ENCODE assay signal across 19 cellular contexts in genomic region chr16:89168381-89169189, GRCh38. TPM values are rescaled to one million over a fixed set of nuclear protein-coding genes. Genes with fewer than 3 reads are reported as not detected.
DNase-seq lines count a peak whose midpoint lies in the region; ATAC-seq and TF ChIP-seq lines count a peak whose summit lies in the region.
"Had no signal": no experiment of that assay in that cellular context is flagged by ENCODE, and none has a peak within 500 bp of the region (broad histone marks: within the 10 kb centered on the region; RNA-seq: fewer than 3 reads in every experiment).

No MANE protein-coding gene starts in this region.

- intact Hi-C loops in OCI-LY7 (cut with micrococcal nuclease; ENCODE audit: unreplicated experiment) = loop anchor here (5.0 kb wide), 1 partner anchor 71 kb away; no protein-coding TSS in a partner anchor

- CTCF ChIA-PET in OCI-LY7 (lab: Charles Lee; ENCODE audit: unreplicated experiment) = interaction anchor here (0.6 kb wide), 2 partner anchors 232 to 311 kb away, joined by 3 read pairs; no protein-coding TSS in a partner anchor

- H3K9me2 ChIP-seq in OCI-LY7 (ENCODE audit: insufficient read depth, low read length) = no peaks in the 10 kb centered on the region

- no peak overlapping the region for H3K4me3 Mint-ChIP-seq in glutamatergic neuron (ENCODE audit: unreplicated experiment)
- no peak overlapping the region for H3K4me3 Mint-ChIP-seq in activated naive CD8-positive, alpha-beta T cell treated with anti-CD3 and anti-CD28 coated beads, Interleukin-2, amount 50 U/mL, for 24 hours
- H3K4me3 Mint-ChIP-seq: stimulated activated naive B cell treated with anti-CD40 and anti-IgM and Interleukin-4, amounts not matched to agents 10 μg/mL and 1 μg/mL and 100 μg/mL, for 72 hours had no signal

- H3K4me3 ChIP-seq in BE2C (ENCODE audit: low read depth, low read length) (no peak overlapping the region), OCI-LY7 (ENCODE audit: low read depth, low read length, poor library complexity, severe bottlenecking) (no peak overlapping the region)
- H3K4me3 ChIP-seq: lung, ovary, sigmoid colon, thyroid gland had no signal

- H3K27me3 Mint-ChIP-seq in glutamatergic neuron (ENCODE audit: unreplicated experiment) = peaks cover 4% of the 10 kb centered on the region
- peaks cover 2% of the 10 kb centered on the region for H3K27me3 Mint-ChIP-seq in activated naive CD8-positive, alpha-beta T cell treated with anti-CD3 and anti-CD28 coated beads, Interleukin-2, amount 50 U/mL, for 24 hours

- no peak overlapping the region for H3K27ac ChIP-seq in OCI-LY7 (ENCODE audit: low read depth, low read length, poor library complexity, severe bottlenecking)
- H3K27ac ChIP-seq: ovary, sigmoid colon, thyroid gland had no signal

- no peaks in the 10 kb centered on the region for H3K9me3 ChIP-seq in BE2C
- no peaks in the 10 kb centered on the region for H3K9me3 ChIP-seq in OCI-LY7 (ENCODE audit: low read length)
- H3K9me3 ChIP-seq: ovary, sigmoid colon, thyroid gland had no signal

- H3K4me1 Mint-ChIP-seq in glutamatergic neuron (ENCODE audit: low read depth, unreplicated experiment) = peaks cover 18% of the 10 kb centered on the region
- peaks cover 6% of the 10 kb centered on the region for H3K4me1 Mint-ChIP-seq in activated naive CD8-positive, alpha-beta T cell treated with anti-CD3 and anti-CD28 coated beads, Interleukin-2, amount 50 U/mL, for 24 hours

- DNase-seq in BE2C (no peak), OCI-LY7 (ENCODE audit: low spot score) (peak; percentile 49), glutamatergic neuron (no peak), T-helper 2 cell (no peak), HCEC 1CT (no peak), superior temporal gyrus (ENCODE audit: extremely low spot score) (no peak)
- DNase-seq in activated naive CD8-positive, alpha-beta T cell treated with anti-CD3 and anti-CD28 coated beads, Interleukin-2, amount 50 U/mL, for 24 hours = no peak
- DNase-seq: activated naive CD4-positive, alpha-beta T cell treated with Interleukin-2 at 50 U/mL for 16 hours; cerebellar nuclear complex; NCI-H1436 treated with DMSO at 0.1 percent for 48 hours; ovary; sigmoid colon; stimulated activated naive B cell treated with anti-CD40 and anti-IgM and Interleukin-4, amounts not matched to agents 10 μg/mL and 1 μg/mL and 100 μg/mL, for 72 hours; thyroid gland had no signal

- H3K9me3 Mint-ChIP-seq in glutamatergic neuron (ENCODE audit: unreplicated experiment) = no peaks in the 10 kb centered on the region
- H3K9me3 Mint-ChIP-seq in activated naive CD8-positive, alpha-beta T cell treated with anti-CD3 and anti-CD28 coated beads, Interleukin-2, amount 50 U/mL, for 24 hours = no peaks in the 10 kb centered on the region
- H3K9me3 Mint-ChIP-seq: stimulated activated naive B cell treated with anti-CD40 and anti-IgM and Interleukin-4, amounts not matched to agents 10 μg/mL and 1 μg/mL and 100 μg/mL, for 72 hours had no signal

- ATAC-seq in activated naive CD8-positive, alpha-beta T cell treated with anti-CD3 and anti-CD28 coated beads, Interleukin-2, amount 50 U/mL, for 24 hours = no peak
- ATAC-seq: Right ventricle myocardium inferior; stimulated activated naive B cell treated with anti-CD40 and anti-IgM and Interleukin-4, amounts not matched to agents 10 μg/mL and 1 μg/mL and 100 μg/mL, for 72 hours had no signal

- no peak overlapping the region for H3K27ac Mint-ChIP-seq in glutamatergic neuron (ENCODE audit: unreplicated experiment)
- H3K27ac Mint-ChIP-seq in activated naive CD8-positive, alpha-beta T cell treated with anti-CD3 and anti-CD28 coated beads, Interleukin-2, amount 50 U/mL, for 24 hours = no peak overlapping the region
- H3K27ac Mint-ChIP-seq: stimulated activated naive B cell treated with anti-CD40 and anti-IgM and Interleukin-4, amounts not matched to agents 10 μg/mL and 1 μg/mL and 100 μg/mL, for 72 hours had no signal

- peak; percentile 40 for TF ChIP-seq CTCF in BE2C (IDR thresholded peaks at IDR 0.05; ENCODE audit: low read depth, low read length)
- peak; percentile 19; the same call in 1 of the 3 replicates for TF ChIP-seq CTCF in GM12872 (IDR thresholded peaks at IDR 0.05; ENCODE audit: insufficient read depth, low read depth, low read length)
- TF ChIP-seq CTCF in OCI-LY7 (conservative IDR thresholded peaks at IDR 0.05; ENCODE audit: low read length) = peak; percentile 70
- peak; percentile 9 for TF ChIP-seq CTCF in glutamatergic neuron (IDR thresholded peaks at IDR 0.05; ENCODE audit: partially characterized antibody, unreplicated experiment)

- peaks cover 37% of the 10 kb centered on the region for H3K27me3 ChIP-seq in BE2C
- H3K27me3 ChIP-seq: thyroid gland had no signal

- no peak overlapping the region for H3K4me2 ChIP-seq in OCI-LY7 (ENCODE audit: low read length)

- H3K36me3 ChIP-seq in BE2C (no peaks in the 10 kb centered on the region), OCI-LY7 (ENCODE audit: insufficient read depth, low read length) (no peaks in the 10 kb centered on the region)
- H3K36me3 ChIP-seq: ovary, sigmoid colon, thyroid gland had no signal

- no peak overlapping the region for H2AFZ ChIP-seq in OCI-LY7 (ENCODE audit: low read length)

- BruUV-seq in OCI-LY7 (replicated peaks; lab: Mats Ljungman, UMichigan) = no TSS peak

- H4K20me1 ChIP-seq in OCI-LY7 (ENCODE audit: insufficient read depth, low read length) = no peaks in the 10 kb centered on the region

- H3K36me3 Mint-ChIP-seq in glutamatergic neuron (ENCODE audit: unreplicated experiment) = no peaks in the 10 kb centered on the region
- no peaks in the 10 kb centered on the region for H3K36me3 Mint-ChIP-seq in activated naive CD8-positive, alpha-beta T cell treated with anti-CD3 and anti-CD28 coated beads, Interleukin-2, amount 50 U/mL, for 24 hours (ENCODE audit: low read depth)
- H3K36me3 Mint-ChIP-seq: stimulated activated naive B cell treated with anti-CD40 and anti-IgM and Interleukin-4, amounts not matched to agents 10 μg/mL and 1 μg/mL and 100 μg/mL, for 72 hours had no signal

- POLR2A ChIA-PET in OCI-LY7 (lab: Charles Lee) = no interaction called here

- H3K79me2 ChIP-seq in OCI-LY7 (ENCODE audit: insufficient read depth, low read depth, low read length) = no peaks in the 10 kb centered on the region

- peaks cover 7% of the 10 kb centered on the region for H3K4me1 ChIP-seq in BE2C
- H3K4me1 ChIP-seq in OCI-LY7 (ENCODE audit: insufficient read depth, low read length, poor library complexity, severe bottlenecking) = peaks cover 25% of the 10 kb centered on the region

RNA-seq across cellular contexts. Expression of gene CDH15, which starts 3.0 kb away (rescaled TPM):
- polyA plus RNA-seq in BE2C (2012; ENCODE audit: insufficient read depth, insufficient read length, low read depth) = not detected
- total RNA-seq in OCI-LY7 (2014; rRNA removed; shearing (Covaris generic)) = not detected in 2 replicates
- total RNA-seq in OCI-LY7 (2022) = not detected in 2 replicates
- 12.6 TPM for total RNA-seq in glutamatergic neuron (ENCODE audit: unreplicated experiment)
- total RNA-seq: Right ventricle myocardium inferior, sigmoid colon, thyroid gland had no signal

RNA-seq across cellular contexts. Expression of gene SLC22A31, which starts 31.8 kb away (rescaled TPM):
- polyA plus RNA-seq in BE2C (2012; ENCODE audit: insufficient read depth, insufficient read length, low read depth) = not detected
- not detected in 2 replicates for total RNA-seq in OCI-LY7 (2014; rRNA removed; shearing (Covaris generic))
- total RNA-seq in OCI-LY7 (2022) (not detected in 2 replicates), glutamatergic neuron (ENCODE audit: unreplicated experiment) (3.9 TPM)
- total RNA-seq: H4, M059J, Right ventricle myocardium inferior, sigmoid colon had no signal

RNA-seq across cellular contexts. Expression of gene ZNF778, which starts 48.9 kb away (rescaled TPM):
- polyA plus RNA-seq in BE2C (2012; ENCODE audit: insufficient read depth, insufficient read length, low read depth) = 9.2 TPM
- 8.6 and 9.9 TPM in 2 replicates for total RNA-seq in OCI-LY7 (2014; rRNA removed; shearing (Covaris generic))
- total RNA-seq in OCI-LY7 (2022) = 8.2 and 9.4 TPM in 2 replicates
- 36.2 TPM for total RNA-seq in glutamatergic neuron (ENCODE audit: unreplicated experiment)

Comparison
In these comparisons a context has a peak if more than half of its experiments do, and no peak if none do; other contexts are left out.
1. CTCF ChIP-seq: peak in every context shown above with its lines; median percentile 70 in OCI-LY7; 40 in BE2C; 19 in GM12872; 9 in glutamatergic neuron.
2. RNA of gene CDH15, which starts 3.0 kb away (total RNA-seq): 12.6 TPM in glutamatergic neuron (single experiment); not detected in OCI-LY7; every median in the first group is over 10 times any median in the second.